8 cellular contexts compared by ENCODE assay signal in the genomic region with DNA sequence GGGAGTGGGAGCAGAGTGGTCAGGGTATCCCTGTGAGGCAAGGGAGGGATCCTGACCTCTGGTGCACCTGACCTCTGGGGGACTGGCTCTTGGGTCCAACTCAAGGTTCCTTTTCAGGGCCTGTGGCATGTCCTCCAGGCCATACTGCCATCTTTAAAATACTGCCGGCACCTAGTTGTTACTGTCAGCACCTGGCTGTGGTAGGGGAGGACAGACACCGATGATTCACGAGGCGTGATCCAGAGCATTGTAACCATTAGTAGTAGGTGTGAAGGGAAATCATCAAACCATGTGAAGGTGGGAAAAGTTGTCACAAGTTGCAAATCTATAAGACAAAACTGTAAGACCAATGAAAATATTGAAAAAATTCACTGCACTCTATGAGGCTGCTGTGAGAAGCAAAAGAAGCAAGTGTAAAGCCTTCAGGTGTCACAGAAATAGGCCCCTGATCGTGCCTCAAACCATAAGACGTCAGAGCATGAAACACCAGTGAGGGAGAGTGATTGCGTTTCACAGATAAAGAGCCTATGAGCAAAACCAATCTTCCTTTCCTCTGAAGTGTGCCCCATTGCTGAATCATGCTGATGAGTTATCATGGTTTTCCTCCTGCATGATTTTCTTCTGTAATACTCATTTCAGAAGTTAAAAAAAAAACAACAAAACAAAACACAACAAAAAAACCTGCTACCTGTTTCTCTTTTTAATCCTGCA.
A peak's percentile ranks its signal among the peaks of the same experiment; 100 is the strongest.
DNase-seq lines count a peak whose midpoint lies in the region; ATAC-seq and TF ChIP-seq lines count a peak whose summit lies in the region.

No MANE protein-coding gene starts in this region.

- no peaks in the 10 kb centered on the region for H3K9me3 ChIP-seq in tibial artery

- H3K4me1 ChIP-seq in tibial artery = peaks cover 0 to 12% (median 10%) of the 10 kb centered on the region in 4 donors

- H3K27me3 ChIP-seq in GM06990 (replicated peaks; ENCODE audit: control insufficient read depth, insufficient read depth, low read length) (no peaks in the 10 kb centered on the region), tibial artery (no peaks in the 10 kb centered on the region)

- no peak for ATAC-seq in HG02642 (IDR thresholded peaks at IDR 0.05; ENCODE audit: poor library complexity, unreplicated experiment)

- DNase-seq in GM06990 (ENCODE audit: extremely low read depth, insufficient read length) (peak; percentile 36), T-helper 1 cell (peak in 4 of 5 donors; percentile 43 to 100 (median 55)), amniotic stem cell (lab: John Stamatoyannopoulos, UW) (peak; percentile 67), tibial artery (no peak), GDM1 (lab: John Stamatoyannopoulos, UW) (no peak), LoVo (ENCODE audit: low spot score) (no peak)

- intact Hi-C loops in tibial artery (cut with DNase I; ENCODE audit: low total_unique reads) = no loop called here

- no peak for TF ChIP-seq CTCF in GM06990 (IDR thresholded peaks at IDR 0.05; ENCODE audit: insufficient read depth, low read length, poor library complexity, severe bottlenecking)
- no peak for TF ChIP-seq CTCF in tibial artery (IDR thresholded peaks at IDR 0.05)

- H3K36me3 ChIP-seq in GM06990 (ENCODE audit: control insufficient read depth, insufficient read depth, low read length) (no peaks in the 10 kb centered on the region), tibial artery (no peaks in the 10 kb centered on the region)

- no peak overlapping the region for H3K4me3 ChIP-seq in GM06990 (replicated peaks; ENCODE audit: low read depth, low read length)
- H3K4me3 ChIP-seq in skin epidermis = no peak overlapping the region
- H3K4me3 ChIP-seq in tibial artery = no peak overlapping the region

- H3K27ac ChIP-seq in skin epidermis (peak overlapping the region in 17 of 21 experiments; percentile 5 to 92 (median 53)), tibial artery (no peak overlapping the region)

Comparison
In these comparisons a context has a peak if more than half of its experiments do, and no peak if none do; other contexts are left out.
1. DNase-seq: peak in GM06990 (single experiment), T-helper 1 cell (4 of 5) and amniotic stem cell (single experiment); none in tibial artery (0 of 2), GDM1 (single experiment) and LoVo (single experiment).
2. H3K27ac ChIP-seq: peak in skin epidermis (17 of 21); none in tibial artery (0 of 2).